14 cellular contexts compared by ENCODE assay signal in genomic region chr18:9854801-9855676, GRCh38. TPM values are rescaled to one million over a fixed set of nuclear protein-coding genes. Genes with fewer than 3 reads are reported as not detected.
DNase-seq lines count a peak whose midpoint lies in the region; ATAC-seq and TF ChIP-seq lines count a peak whose summit lies in the region.
"Had no signal": no experiment of that assay in that cellular context is flagged by ENCODE, and none has a peak within 500 bp of the region (broad histone marks: within the 10 kb centered on the region; RNA-seq: fewer than 3 reads in every experiment).

No MANE protein-coding gene starts in this region.

- 44 to 53% (median 46%) methylated on average over 12 of the region's 12 CpGs for WGBS in adrenal gland, 4 donors
- WGBS in esophagus muscularis mucosa = 61% methylated on average over 12 of the region's 12 CpGs

- peak overlapping the region in 1 of 4 donors; percentile 12 for H3K4me3 ChIP-seq in adrenal gland
- peak overlapping the region in 1 of 4 donors; percentile 1 for H3K4me3 ChIP-seq in esophagus muscularis mucosa
- no peak overlapping the region for H3K4me3 ChIP-seq in muscle layer of colon (ENCODE audit: low read depth in 1 of 2, low read length in 2 of 2)

- H3K4me1 ChIP-seq in adrenal gland (replicated peaks in 1 of 2) (peaks cover 24 to 29% of the 10 kb centered on the region in 2 donors), esophagus muscularis mucosa (peaks cover 0 to 50% (median 38%) of the 10 kb centered on the region in 4 donors), muscle layer of colon (ENCODE audit: insufficient read depth, low read length) (peaks cover 30% of the 10 kb centered on the region)

- TF ChIP-seq CTCF in adrenal gland (IDR thresholded peaks at IDR 0.05) (no peak), esophagus muscularis mucosa (IDR thresholded peaks at IDR 0.05) (no peak)

- H3K9me3 ChIP-seq in adrenal gland (replicated peaks in 1 of 3) (no peaks in the 10 kb centered on the region), esophagus muscularis mucosa (no peaks in the 10 kb centered on the region), muscle layer of colon (ENCODE audit: low read length) (no peaks in the 10 kb centered on the region)

- ATAC-seq in GM19035 (IDR thresholded peaks at IDR 0.05; ENCODE audit: unreplicated experiment) = no peak

- intact Hi-C loops in adrenal gland (cut with DNase I) (no loop called here), esophagus muscularis mucosa (cut with DNase I) (no loop called here)

- DNase-seq in adrenal gland = peak in 3 of 7 donors; percentile 48 to 61 (median 51)
- no peak for DNase-seq in esophagus muscularis mucosa (ENCODE audit: extremely low spot score)
- DNase-seq in stimulated activated CD4-positive, alpha-beta T cell treated with anti-CD3 and anti-CD28 coated beads, Interleukin-4, amount 100 ng/mL, for 1 hour = no peak
- DNase-seq in SKM-1 (lab: John Stamatoyannopoulos, UW; ENCODE audit: unreplicated experiment) = no peak
- no peak for DNase-seq in NCI-H1694 (lab: John Stamatoyannopoulos, UW)
- DNase-seq: activated CD4-positive, alpha-beta memory T cell treated with anti-CD3 and anti-CD28 coated beads, Interleukin-2, amount 10 ng/mL, durations not matched to agents 7 days and 5 days; activated gamma-delta T cell; central memory CD4-positive, alpha-beta T cell; Karpas-422; NCI-H2029 treated with DMSO at 0.1 percent for 48 hours; SIG-M5 had no signal

- no peak overlapping the region for H3K9ac ChIP-seq in muscle layer of colon (ENCODE audit: low read length)

- TF ChIP-seq POLR2A in adrenal gland (IDR thresholded peaks at IDR 0.05) (peak in 1 of 2 donors; percentile 11), esophagus muscularis mucosa (IDR thresholded peaks at IDR 0.05; ENCODE audit: low read depth) (no peak)

- TF ChIP-seq EP300 in esophagus muscularis mucosa (IDR thresholded peaks at IDR 0.05) = peak; percentile 34

- H3K36me3 ChIP-seq in adrenal gland (replicated peaks in 1 of 2) (peaks cover 0 to 9% of the 10 kb centered on the region in 2 donors), esophagus muscularis mucosa (peaks cover 0 to 11% (median 0%) of the 10 kb centered on the region in 4 donors), muscle layer of colon (ENCODE audit: insufficient read depth, low read length) (no peaks in the 10 kb centered on the region)

- peak overlapping the region; percentile 64 to 85 (median 77) for H3K27ac ChIP-seq in adrenal gland
- peak overlapping the region; percentile 86 to 88 (median 86) for H3K27ac ChIP-seq in esophagus muscularis mucosa (replicated peaks in 1 of 4)
- peak overlapping the region; percentile 89 for H3K27ac ChIP-seq in muscle layer of colon (ENCODE audit: low read depth, low read length)
- H3K27ac ChIP-seq in temporal lobe (ENCODE audit: low read depth, low read length) = peak overlapping the region; percentile 54

- H3K27me3 ChIP-seq in adrenal gland (no peaks in the 10 kb centered on the region), esophagus muscularis mucosa (no peaks in the 10 kb centered on the region), muscle layer of colon (ENCODE audit: control insufficient read depth in 1 of 2, insufficient read depth in 2 of 2, low read length in 2 of 2) (no peaks in the 10 kb centered on the region)

RNA-seq across cellular contexts. Expression of gene TXNDC2, which starts 30.7 kb away (rescaled TPM):
- total RNA-seq in adrenal gland = under 1 TPM in 5 of 8 donors, not detected in 3; 0.08 to 0.43 (median 0.25) TPM
- polyA plus RNA-seq in adrenal gland = under 1 TPM in 1 of 3 donors, not detected in 2; 0.22 TPM
- total RNA-seq in esophagus muscularis mucosa = 1 to 10 TPM in 1 of 4 donors, under 1 TPM in 3; 0.26 to 1.0 (median 0.58) TPM
- total RNA-seq in temporal lobe = under 0.01 TPM

RNA-seq across cellular contexts. Expression of gene VAPA, which starts 58.8 kb away (rescaled TPM):
- total RNA-seq in adrenal gland (100 to 1,000 TPM; 324 to 894 (median 436) TPM), esophagus muscularis mucosa (100 to 1,000 TPM; 198 to 336 (median 260) TPM), temporal lobe (99.6 TPM)
- 100 to 1,000 TPM in 2 of 3 donors, 10 to 100 TPM in 1; 71.3 to 900 (median 120) TPM for polyA plus RNA-seq in adrenal gland
